ENCODE assay signal across 1 cellular context in genomic region chr12:93577222-93577621, GRCh38.
TF ChIP-seq lines count a peak whose summit lies in the region.

No MANE protein-coding gene starts in this region.

TF ChIP-seq in IMR-90, 13 proteins besides CTCF, POLR2A, EP300 and RAD21 (continued from another document):
- TF ChIP-seq USF2 (IDR thresholded peaks at IDR 0.05; ENCODE audit: low read depth, low read length) (no peak), FOS (IDR thresholded peaks at IDR 0.05; ENCODE audit: low read depth, low read length) (no peak)
